ENCODE assay signal across 27 cellular contexts in genomic region chr22:36267896-36268485, GRCh38.
"Had no signal": no experiment of that assay in that cellular context is flagged by ENCODE, and none has a peak within 500 bp of the region (broad histone marks: within the 10 kb centered on the region; RNA-seq: fewer than 3 reads in every experiment).

No MANE protein-coding gene starts in this region.

- H3K27ac Mint-ChIP-seq: activated B cell treated with CpG ODN at 0.5 μM for 24 hours; activated CD4-positive, alpha-beta memory T cell treated with anti-CD3 and anti-CD28 coated beads, Interleukin-2, amount 10 ng/mL, durations not matched to agents 7 days and 5 days; activated CD4-positive, alpha-beta T cell treated with anti-CD3 and anti-CD28 coated beads, Interleukin-2, amount 10 ng/mL, durations not matched to agents 24 days and 14 days; activated naive CD4-positive, alpha-beta T cell treated with anti-CD3 and anti-CD28 coated beads for 36 hours; activated naive CD8-positive, alpha-beta T cell treated with anti-CD3 and anti-CD28 coated beads, Interleukin-2, amount 50 U/mL, for 24 hours; activated T-helper 1 cell treated with anti-CD3 and anti-CD28 coated beads, Interleukin-12 subunit alpha, Interleukin-12 subunit beta, Interleukin-2, Interleukin-4 antibody, amounts not matched to agents 30 ng/mL and 10 ng/mL and 1 ng/mL, durations not matched to agents 14 hours and 24 hours and 36 hours; IgD-negative memory B cell; T-helper 17 cell had no signal

- DNase-seq: activated B cell treated with CpG ODN at 0.5 μM for 24 hours; activated CD4-positive, alpha-beta memory T cell treated with anti-CD3 and anti-CD28 coated beads, Interleukin-2, amount 10 ng/mL, durations not matched to agents 7 days and 5 days; activated CD4-positive, alpha-beta T cell treated with anti-CD3 and anti-CD28 coated beads for 1 hour; activated CD4-positive, alpha-beta T cell treated with anti-CD3 and anti-CD28 coated beads, Interleukin-2, amount 10 ng/mL, durations not matched to agents 24 days and 14 days; activated CD8-positive, alpha-beta memory T cell treated with anti-CD3 and anti-CD28 coated beads, Interleukin-2, amount 50 U/mL, for 4 hours; activated gamma-delta T cell; activated naive CD4-positive, alpha-beta T cell treated with anti-CD3 and anti-CD28 coated beads for 36 hours; activated naive CD8-positive, alpha-beta T cell treated with anti-CD3 and anti-CD28 coated beads, Interleukin-2, amount 50 U/mL, for 24 hours; amniotic stem cell; cerebellar nuclear complex; colonic mucosa; NCI-H1092; NCI-H1417; NCI-H1694 treated with DMSO at 0.1 percent for 48 hours; NCI-H2081 treated with DMSO at 0.1 percent for 48 hours; NCI-H446; NCI-H524; SHP77; T-helper 17 cell; T1000 had no signal

- H3K36me3 ChIP-seq: colonic mucosa, SJSA1 had no signal

- FAIRE-seq: TTC549 had no signal

- H3K9ac ChIP-seq: KMS-11 had no signal

- H3K9me3 ChIP-seq: colonic mucosa, Peyer's patch, SJSA1 had no signal

- H3K27me3 Mint-ChIP-seq: activated B cell treated with CpG ODN at 0.5 μM for 24 hours; activated CD4-positive, alpha-beta memory T cell treated with anti-CD3 and anti-CD28 coated beads, Interleukin-2, amount 10 ng/mL, durations not matched to agents 7 days and 5 days; activated CD4-positive, alpha-beta T cell treated with anti-CD3 and anti-CD28 coated beads, Interleukin-2, amount 10 ng/mL, durations not matched to agents 24 days and 14 days; activated naive CD8-positive, alpha-beta T cell treated with anti-CD3 and anti-CD28 coated beads, Interleukin-2, amount 50 U/mL, for 24 hours; IgD-negative memory B cell; T-helper 17 cell had no signal

- H3K9me3 Mint-ChIP-seq: activated B cell treated with CpG ODN at 0.5 μM for 24 hours; activated CD4-positive, alpha-beta memory T cell treated with anti-CD3 and anti-CD28 coated beads, Interleukin-2, amount 10 ng/mL, durations not matched to agents 7 days and 5 days; activated CD4-positive, alpha-beta T cell treated with anti-CD3 and anti-CD28 coated beads, Interleukin-2, amount 10 ng/mL, durations not matched to agents 24 days and 14 days; activated naive CD4-positive, alpha-beta T cell treated with anti-CD3 and anti-CD28 coated beads for 36 hours; activated naive CD8-positive, alpha-beta T cell treated with anti-CD3 and anti-CD28 coated beads, Interleukin-2, amount 50 U/mL, for 24 hours; activated T-helper 1 cell treated with anti-CD3 and anti-CD28 coated beads, Interleukin-12 subunit alpha, Interleukin-12 subunit beta, Interleukin-2, Interleukin-4 antibody, amounts not matched to agents 30 ng/mL and 10 ng/mL and 1 ng/mL, durations not matched to agents 14 hours and 24 hours and 36 hours; IgD-negative memory B cell had no signal

- H3K4me1 ChIP-seq: colonic mucosa, Peyer's patch had no signal

- H3K4me2 ChIP-seq: KMS-11 had no signal

- H3K4me3 Mint-ChIP-seq: activated B cell treated with CpG ODN at 0.5 μM for 24 hours; activated CD4-positive, alpha-beta memory T cell treated with anti-CD3 and anti-CD28 coated beads, Interleukin-2, amount 10 ng/mL, durations not matched to agents 7 days and 5 days; activated CD4-positive, alpha-beta T cell treated with anti-CD3 and anti-CD28 coated beads, Interleukin-2, amount 10 ng/mL, durations not matched to agents 24 days and 14 days; activated naive CD4-positive, alpha-beta T cell treated with anti-CD3 and anti-CD28 coated beads for 36 hours; activated naive CD8-positive, alpha-beta T cell treated with anti-CD3 and anti-CD28 coated beads, Interleukin-2, amount 50 U/mL, for 24 hours; activated T-helper 1 cell treated with anti-CD3 and anti-CD28 coated beads, Interleukin-12 subunit alpha, Interleukin-12 subunit beta, Interleukin-2, Interleukin-4 antibody, amounts not matched to agents 30 ng/mL and 10 ng/mL and 1 ng/mL, durations not matched to agents 14 hours and 24 hours and 36 hours; IgD-negative memory B cell; T-helper 17 cell had no signal

- H3K27ac ChIP-seq: colonic mucosa, KMS-11, Peyer's patch, RWPE1, SJSA1 had no signal

- H3K4me3 ChIP-seq: colonic mucosa, Peyer's patch, SJSA1 had no signal

- H3K27me3 ChIP-seq: colonic mucosa, Peyer's patch, SJSA1 had no signal

- ATAC-seq: activated naive CD8-positive, alpha-beta T cell treated with anti-CD3 and anti-CD28 coated beads, Interleukin-2, amount 50 U/mL, for 24 hours; T-helper 17 cell had no signal

- H3K4me1 Mint-ChIP-seq: activated B cell treated with CpG ODN at 0.5 μM for 24 hours; activated CD4-positive, alpha-beta T cell treated with anti-CD3 and anti-CD28 coated beads, Interleukin-2, amount 10 ng/mL, durations not matched to agents 24 days and 14 days; activated naive CD8-positive, alpha-beta T cell treated with anti-CD3 and anti-CD28 coated beads, Interleukin-2, amount 50 U/mL, for 24 hours; IgD-negative memory B cell had no signal
